Comparison of ENCODE assay signal across 12 cellular contexts in the genomic region with DNA sequence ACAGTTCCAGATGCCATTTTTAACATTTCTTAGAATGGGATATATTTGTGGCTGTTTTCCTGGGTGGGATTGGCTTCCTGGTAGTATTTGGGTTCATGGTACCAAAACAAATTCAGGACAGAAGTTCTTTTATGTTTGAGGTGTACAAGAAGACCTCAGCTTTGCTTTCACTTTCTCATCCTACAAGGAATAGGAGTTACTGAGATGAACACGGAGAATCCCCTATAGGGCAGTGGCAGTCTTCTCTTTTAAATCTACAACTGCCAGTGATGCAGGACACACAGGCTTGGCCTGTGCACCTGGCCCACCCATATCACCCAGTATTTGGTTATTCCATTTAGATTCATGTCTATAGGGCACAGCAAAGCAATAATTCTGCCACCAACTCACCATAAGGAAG. TPM values are rescaled to one million over a fixed set of nuclear protein-coding genes. Genes with fewer than 3 reads are reported as not detected.
DNase-seq lines count a peak whose midpoint lies in the region; ATAC-seq, FAIRE-seq and TF ChIP-seq lines count a peak whose summit lies in the region.
"Had no signal": no experiment of that assay in that cellular context is flagged by ENCODE, and none has a peak within 500 bp of the region (broad histone marks: within the 10 kb centered on the region; RNA-seq: fewer than 3 reads in every experiment).

No MANE protein-coding gene starts in this region.

- H3K4me1 ChIP-seq in OCI-LY3 (ENCODE audit: low read length), result peaks cover 16% of the 10 kb centered on the region
- H3K4me1 ChIP-seq: ascending aorta had no signal

- ATAC-seq in GM19328 (IDR thresholded peaks at IDR 0.05; ENCODE audit: unreplicated experiment) (peak; percentile 74), HG02870 (IDR thresholded peaks at IDR 0.05; ENCODE audit: unreplicated experiment) (peak; percentile 85)

- H4K20me1 ChIP-seq in OCI-LY3 (ENCODE audit: insufficient read depth, low read length), result 0 out of 2 replicates have a peak, but pooled peaks cover 7% of the 10 kb centered on the region

- peaks cover 15% of the 10 kb centered on the region; the same call in 1 of the 2 replicates for H3K9me3 ChIP-seq in OCI-LY3 (ENCODE audit: insufficient read depth, low read length)

- WGBS in lower leg skin, 2 donors, result 86 to 100% methylated on average over 1 of the region's 1 CpG

- no peaks in the 10 kb centered on the region for H3K27me3 ChIP-seq in OCI-LY3 (ENCODE audit: low read depth, low read length)
- H3K27me3 ChIP-seq: ascending aorta had no signal

- FAIRE-seq in GM12891 (lab: Jason Lieb, UNC), result peak; percentile 57

- H3K4me3 ChIP-seq in OCI-LY3 (ENCODE audit: low read length) (no peak overlapping the region), lower leg skin (ENCODE audit: low read depth, poor library complexity, severe bottlenecking) (no peak overlapping the region)
- H3K4me3 ChIP-seq: ascending aorta had no signal

- TF ChIP-seq CTCF in OCI-LY3 (IDR thresholded peaks at IDR 0.05; ENCODE audit: low read depth, low read length) (no peak), lower leg skin (IDR thresholded peaks at IDR 0.05) (no peak)

- intact Hi-C loops in lower leg skin (cut with DNase I; ENCODE audit: low total_unique reads), result no loop called here

- peak overlapping the region; percentile 39 for H3K4me2 ChIP-seq in OCI-LY3 (ENCODE audit: low read length)

- H3K36me3 ChIP-seq in OCI-LY3 (replicated peaks; ENCODE audit: low read depth, low read length), result peaks cover 19% of the 10 kb centered on the region
- H3K36me3 ChIP-seq: ascending aorta had no signal

- no peak overlapping the region for H3K27ac ChIP-seq in OCI-LY3 (ENCODE audit: low read length)
- H3K27ac ChIP-seq: ascending aorta had no signal

- DNase-seq in GM12891 (ENCODE audit: insufficient read length, low spot score) (no peak), SIG-M5 (lab: John Stamatoyannopoulos, UW) (no peak), NCI-H226 (no peak), lower leg skin (ENCODE audit: low spot score in 2 of 2) (no peak), cerebellar cortex (ENCODE audit: low spot score) (no peak)
- DNase-seq: activated CD4-positive, CD25-positive, alpha-beta regulatory T cell; GOT3; retina had no signal

- H3K9ac ChIP-seq in OCI-LY3 (ENCODE audit: low read length), result no peak overlapping the region

- no peak for TF ChIP-seq POLR2A in GM12891 (IDR thresholded peaks at IDR 0.05; ENCODE audit: low read depth, low read length)
- TF ChIP-seq POLR2A in lower leg skin (IDR thresholded peaks at IDR 0.05), result no peak

- H3K79me2 ChIP-seq in OCI-LY3 (ENCODE audit: low read length), result no peaks in the 10 kb centered on the region

- H2AFZ ChIP-seq in OCI-LY3 (ENCODE audit: low read depth, low read length), result no peak overlapping the region

TF ChIP-seq in GM12891, 5 proteins besides CTCF, POLR2A, EP300 and RAD21:
- no peak for TF ChIP-seq SPI1 (IDR thresholded peaks at IDR 0.05; ENCODE audit: low read depth, low read length)
- TF ChIP-seq PAX5 (IDR thresholded peaks at IDR 0.05; ENCODE audit: insufficient read depth, low read length, severe bottlenecking), result no peak
- no peak for TF ChIP-seq POLR2AphosphoS5 (IDR thresholded peaks at IDR 0.05; ENCODE audit: low read depth, low read length)
- TF ChIP-seq TAF1 (IDR thresholded peaks at IDR 0.05; ENCODE audit: low read depth, low read length), result no peak
- no peak for TF ChIP-seq POU2F2 (IDR thresholded peaks at IDR 0.05; ENCODE audit: low read depth, low read length)

RNA-seq across cellular contexts. Expression of gene SLC10A7, which starts 35.2 kb away (rescaled TPM):
- polyA plus RNA-seq in GM12891 (2012; ENCODE audit: low read depth, missing spikeins), result 5.0 TPM
- 10 to 100 TPM in 2 of 4 donors, 1 to 10 TPM in 2; 5.5 to 11.0 (median 8.8) TPM for total RNA-seq in lower leg skin
